ENCODE assay signal across 19 cellular contexts in the genomic region with DNA sequence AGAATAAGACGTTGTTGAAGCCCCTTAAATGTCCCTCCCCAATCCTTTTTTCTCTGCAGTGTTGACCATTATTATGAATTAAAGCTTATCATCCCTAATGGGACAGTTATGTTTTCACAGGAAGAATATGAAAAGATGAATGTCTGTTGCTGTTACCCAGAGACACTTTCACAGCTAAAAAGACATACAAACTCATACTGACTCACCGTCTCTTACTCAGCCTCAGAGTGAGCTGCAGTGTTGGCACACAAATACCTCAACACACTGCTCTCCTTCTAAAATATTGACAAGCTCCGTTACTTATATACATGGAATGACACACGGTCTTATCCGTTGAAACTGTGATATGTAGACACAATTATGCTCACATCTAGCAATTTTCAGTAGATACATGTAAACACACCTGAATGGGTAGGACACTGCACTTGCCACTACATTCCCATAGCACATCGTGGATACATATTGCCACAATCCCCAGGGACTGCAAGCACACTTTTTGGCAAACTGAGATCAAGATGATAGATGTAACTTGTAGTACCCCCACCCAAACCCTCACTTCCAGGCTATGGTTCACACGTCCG. TPM values are rescaled to one million over a fixed set of nuclear protein-coding genes. Genes with fewer than 3 reads are reported as not detected.
DNase-seq lines count a peak whose midpoint lies in the region; ATAC-seq and TF ChIP-seq lines count a peak whose summit lies in the region.
"Had no signal": no experiment of that assay in that cellular context is flagged by ENCODE, and none has a peak within 500 bp of the region (broad histone marks: within the 10 kb centered on the region; RNA-seq: fewer than 3 reads in every experiment).

No MANE protein-coding gene starts in this region.

- CTCF ChIA-PET in CD4-positive, alpha-beta T cell (lab: Charles Lee): no interaction called here
- CTCF ChIA-PET in activated CD4-positive, alpha-beta memory T cell treated with anti-CD3 and anti-CD28 coated beads for 36 hours (lab: Charles Lee): interaction anchor here (1.0 to 1.2 kb wide), 2 partner anchors 17 to 73 kb away, joined by 5 read pairs; a partner anchor contains a TSS

- H3K9me3 ChIP-seq in CD4-positive, alpha-beta T cell (ENCODE audit: control insufficient read depth, low read length): no peaks in the 10 kb centered on the region
- H3K9me3 ChIP-seq in heart right ventricle: no peaks in the 10 kb centered on the region
- H3K9me3 ChIP-seq: upper lobe of right lung had no signal

- H3K27ac ChIP-seq in CD4-positive, alpha-beta T cell (ENCODE audit: low read depth, low read length): no peak overlapping the region
- H3K27ac ChIP-seq in heart right ventricle: no peak overlapping the region
- H3K27ac ChIP-seq: upper lobe of right lung had no signal

- H3K4me3 Mint-ChIP-seq in brain: no peak overlapping the region
- no peak overlapping the region for H3K4me3 Mint-ChIP-seq in CD4-positive, alpha-beta T cell
- no peak overlapping the region for H3K4me3 Mint-ChIP-seq in activated CD4-positive, alpha-beta memory T cell treated with anti-CD3 and anti-CD28 coated beads for 36 hours
- H3K4me3 Mint-ChIP-seq: activated T-cell treated with anti-CD3 and anti-CD28 coated beads, Interleukin-2, amount 50 U/mL, for 72 hours; CD14-positive monocyte; GM23338 had no signal

- H3K27ac Mint-ChIP-seq in brain: peak overlapping the region in 3 of 5 experiments; percentile 7 to 17 (median 8)
- H3K27ac Mint-ChIP-seq in CD4-positive, alpha-beta T cell: no peak overlapping the region
- H3K27ac Mint-ChIP-seq in activated CD4-positive, alpha-beta memory T cell treated with anti-CD3 and anti-CD28 coated beads for 36 hours: no peak overlapping the region
- H3K27ac Mint-ChIP-seq: activated T-cell treated with anti-CD3 and anti-CD28 coated beads, Interleukin-2, amount 50 U/mL, for 72 hours; GM23338 had no signal

- H3K27me3 Mint-ChIP-seq in brain: no peaks in the 10 kb centered on the region
- no peaks in the 10 kb centered on the region for H3K27me3 Mint-ChIP-seq in CD4-positive, alpha-beta T cell
- no peaks in the 10 kb centered on the region for H3K27me3 Mint-ChIP-seq in activated CD4-positive, alpha-beta memory T cell treated with anti-CD3 and anti-CD28 coated beads for 36 hours

- no peaks in the 10 kb centered on the region for H3K27me3 ChIP-seq in CD4-positive, alpha-beta T cell (ENCODE audit: control insufficient read depth, insufficient read depth, low read length)
- H3K27me3 ChIP-seq in heart right ventricle: no peaks in the 10 kb centered on the region
- H3K27me3 ChIP-seq: upper lobe of right lung had no signal

- POLR2A ChIA-PET in CD4-positive, alpha-beta T cell (lab: Charles Lee): no interaction called here
- POLR2A ChIA-PET in activated CD4-positive, alpha-beta memory T cell treated with anti-CD3 and anti-CD28 coated beads for 36 hours (lab: Charles Lee): interaction anchor here (2.3 kb wide), 1 partner anchor 12 kb away, joined by 7 read pairs; a partner anchor contains a TSS

- no peaks in the 10 kb centered on the region for H3K9me3 Mint-ChIP-seq in brain
- no peaks in the 10 kb centered on the region for H3K9me3 Mint-ChIP-seq in CD4-positive, alpha-beta T cell
- H3K9me3 Mint-ChIP-seq in activated CD4-positive, alpha-beta memory T cell treated with anti-CD3 and anti-CD28 coated beads for 36 hours: no peaks in the 10 kb centered on the region
- H3K9me3 Mint-ChIP-seq: activated T-cell treated with anti-CD3 and anti-CD28 coated beads, Interleukin-2, amount 50 U/mL, for 72 hours; CD14-positive monocyte; GM23338 had no signal

- no peak for TF ChIP-seq CTCF in brain (conservative IDR thresholded peaks at IDR 0.05)
- TF ChIP-seq CTCF in CD4-positive, alpha-beta T cell (IDR thresholded peaks at IDR 0.05): no peak
- no peak for TF ChIP-seq CTCF in heart right ventricle (IDR thresholded peaks at IDR 0.05)

- WGBS in heart right ventricle, 2 donors: 77% methylated on average over 8 of the region's 8 CpGs

- no peaks in the 10 kb centered on the region for H3K4me1 ChIP-seq in heart right ventricle
- H3K4me1 ChIP-seq: upper lobe of right lung had no signal

- H3K4me1 Mint-ChIP-seq in brain: no peaks in the 10 kb centered on the region
- H3K4me1 Mint-ChIP-seq in CD4-positive, alpha-beta T cell (ENCODE audit: low read depth): no peaks in the 10 kb centered on the region
- no peaks in the 10 kb centered on the region for H3K4me1 Mint-ChIP-seq in activated CD4-positive, alpha-beta memory T cell treated with anti-CD3 and anti-CD28 coated beads for 36 hours (ENCODE audit: low read depth)
- H3K4me1 Mint-ChIP-seq: CD14-positive monocyte, GM23338 had no signal

- intact Hi-C loops in CD4-positive, alpha-beta T cell (cut with DNase I, micrococcal nuclease): no loop called here
- intact Hi-C loops in activated CD4-positive, alpha-beta memory T cell treated with anti-CD3 and anti-CD28 coated beads for 36 hours (cut with micrococcal nuclease): no loop called here
- intact Hi-C loops in heart right ventricle (cut with DNase I): no loop called here

- no peaks in the 10 kb centered on the region for H3K36me3 Mint-ChIP-seq in brain
- no peaks in the 10 kb centered on the region for H3K36me3 Mint-ChIP-seq in CD4-positive, alpha-beta T cell (ENCODE audit: low read depth)
- H3K36me3 Mint-ChIP-seq in activated CD4-positive, alpha-beta memory T cell treated with anti-CD3 and anti-CD28 coated beads for 36 hours: peaks cover 19% of the 10 kb centered on the region

- no peak for ATAC-seq in CD4-positive, alpha-beta T cell (ENCODE audit: poor library complexity)
- ATAC-seq in heart right ventricle: no peak
- no peak for ATAC-seq in GM18517 (IDR thresholded peaks at IDR 0.05; ENCODE audit: unreplicated experiment)
- ATAC-seq: activated T-cell treated with anti-CD3 and anti-CD28 coated beads, Interleukin-2, amount 50 U/mL, for 72 hours; GM23338; left lobe of liver; Right ventricle myocardium inferior; upper lobe of right lung had no signal

- no peak overlapping the region for H3K4me3 ChIP-seq in heart right ventricle
- H3K4me3 ChIP-seq: GM23338, upper lobe of right lung had no signal

- DNase-seq in AG20443 (ENCODE audit: low spot score) (peak; percentile 74), NCI-H226 (peak; percentile 55), kidney glomerular epithelial cell (lab: John Stamatoyannopoulos, UW) (peak; percentile 77), heart right ventricle (no peak)
- no peak for DNase-seq in CD4-positive, alpha-beta T cell
- no peak for DNase-seq in activated CD4-positive, alpha-beta memory T cell treated with anti-CD3 and anti-CD28 coated beads for 36 hours
- DNase-seq: activated CD4-positive, alpha-beta T cell treated with anti-CD3 and anti-CD28 coated beads, Interleukin-2, amount 50 U/mL, for 4 hours; activated T-cell treated with anti-CD3 and anti-CD28 coated beads, Interleukin-2, amount 50 U/mL, for 72 hours; NCI-H1694 treated with DMSO at 0.1 percent for 48 hours; NCI-H526 treated with DMSO at 0.1 percent for 48 hours; stimulated activated CD4-positive, alpha-beta T cell treated with anti-CD3 and anti-CD28 coated beads, Interleukin-2, amount 100 ng/mL, for 24 hours; T-helper 9 cell; upper lobe of right lung had no signal

- H3K36me3 ChIP-seq in heart right ventricle: no peaks in the 10 kb centered on the region
- H3K36me3 ChIP-seq: upper lobe of right lung had no signal

RNA-seq across cellular contexts. Expression of a gene that starts 9.6 kb away (rescaled TPM):
- polyA plus RNA-seq in brain (ENCODE audit: insufficient read depth, low read depth, low replicate concordance) (1.1 TPM), heart right ventricle (1 to 10 TPM in 1 of 2 donors, under 1 TPM in 1; 0.36 to 1.9 TPM)
- 1 to 10 TPM; 2.7 to 2.8 TPM for total RNA-seq in CD4-positive, alpha-beta T cell
- 10 to 100 TPM; 11.3 to 13.2 TPM for total RNA-seq in activated CD4-positive, alpha-beta memory T cell treated with anti-CD3 and anti-CD28 coated beads for 36 hours
- 1 to 10 TPM in 1 of 10 donors, under 1 TPM in 6, not detected in 3; 0.52 to 1.2 (median 0.72) TPM for total RNA-seq in heart right ventricle
- polyA plus RNA-seq: CD14-positive monocyte had no signal

RNA-seq across cellular contexts. Expression of a gene that starts 13.0 kb away (rescaled TPM):
- polyA plus RNA-seq in brain (ENCODE audit: insufficient read depth, low read depth, low replicate concordance) (3.1 TPM), heart right ventricle (1 to 10 TPM in 1 of 2 donors, under 1 TPM in 1; 0.97 to 6.1 TPM)
- 10 to 100 TPM; 13.6 to 13.7 TPM for total RNA-seq in CD4-positive, alpha-beta T cell
- 10 to 100 TPM; 80.9 to 83.8 TPM for total RNA-seq in activated CD4-positive, alpha-beta memory T cell treated with anti-CD3 and anti-CD28 coated beads for 36 hours
- 1 to 10 TPM in 8 of 10 donors, under 1 TPM in 2; 0.89 to 4.3 (median 2.6) TPM for total RNA-seq in heart right ventricle

RNA-seq across cellular contexts. Expression of a gene that starts 16.5 kb away (rescaled TPM):
- polyA plus RNA-seq in brain (ENCODE audit: insufficient read depth, low read depth, low replicate concordance) (424 TPM), heart right ventricle (100 to 1,000 TPM in 1 of 2 donors, 10 to 100 TPM in 1; 51.1 to 400 TPM)
- 10 to 100 TPM; 61.2 to 61.5 TPM for total RNA-seq in CD4-positive, alpha-beta T cell
- 100 to 1,000 TPM; 430 to 442 TPM for total RNA-seq in activated CD4-positive, alpha-beta memory T cell treated with anti-CD3 and anti-CD28 coated beads for 36 hours
- 100 to 1,000 TPM in 2 of 10 donors, 10 to 100 TPM in 8; 64.5 to 219 (median 87.9) TPM for total RNA-seq in heart right ventricle

RNA-seq across cellular contexts. Expression of a gene that starts 23.7 kb away (rescaled TPM):
- polyA plus RNA-seq in brain (ENCODE audit: insufficient read depth, low read depth, low replicate concordance) (284 TPM), heart right ventricle (100 to 1,000 TPM in 1 of 2 donors, 10 to 100 TPM in 1; 96.4 to 117 TPM)
- 1 to 10 TPM; 3.0 to 3.3 TPM for total RNA-seq in CD4-positive, alpha-beta T cell
- total RNA-seq in activated CD4-positive, alpha-beta memory T cell treated with anti-CD3 and anti-CD28 coated beads for 36 hours: 1 to 10 TPM; 6.2 to 6.6 TPM
- total RNA-seq in heart right ventricle: 10 to 100 TPM; 35.2 to 61.6 (median 51.5) TPM

RNA-seq across cellular contexts. Expression of a gene that starts 24.3 kb away (rescaled TPM):
- polyA plus RNA-seq in brain (ENCODE audit: insufficient read depth, low read depth, low replicate concordance): 8.1 TPM
- 1 to 10 TPM; 1.7 TPM for total RNA-seq in CD4-positive, alpha-beta T cell
- total RNA-seq in activated CD4-positive, alpha-beta memory T cell treated with anti-CD3 and anti-CD28 coated beads for 36 hours: 1 to 10 TPM; 2.0 to 2.1 TPM
- total RNA-seq in heart right ventricle: 10 to 100 TPM in 9 of 10 donors, 1 to 10 TPM in 1; 10.0 to 28.3 (median 20.8) TPM
- 1 to 10 TPM; 2.2 to 6.6 TPM for polyA plus RNA-seq in heart right ventricle
- polyA plus RNA-seq: CD14-positive monocyte had no signal

Comparison
In these comparisons a context has a peak if more than half of its experiments do, and no peak if none do; other contexts are left out.
1. DNase-seq: peak in AG20443 (single experiment), NCI-H226 (single experiment) and kidney glomerular epithelial cell (single experiment); none in CD4-positive, alpha-beta T cell (0 of 10), activated CD4-positive, alpha-beta memory T cell treated with anti-CD3 and anti-CD28 coated beads for 36 hours (single experiment) and heart right ventricle (0 of 2).
2. H3K27ac Mint-ChIP-seq: peak in brain (3 of 5); none in CD4-positive, alpha-beta T cell (single experiment) and activated CD4-positive, alpha-beta memory T cell treated with anti-CD3 and anti-CD28 coated beads for 36 hours (single experiment).
3. RNA of a gene that starts 13.0 kb away (total RNA-seq): 80.9 to 83.8 TPM in activated CD4-positive, alpha-beta memory T cell treated with anti-CD3 and anti-CD28 coated beads for 36 hours; 13.6 to 13.7 TPM in CD4-positive, alpha-beta T cell and 0.89 to 4.3 TPM in heart right ventricle; every median in the first group is over 4 times any median in the second.